ENCODE assay signal across 9 cellular contexts in genomic region chr3:185460719-185461350, GRCh38. TPM values are rescaled to one million over a fixed set of nuclear protein-coding genes. Genes with fewer than 3 reads are reported as not detected.
A peak's percentile ranks its signal among the peaks of the same experiment; 100 is the strongest.
DNase-seq lines count a peak whose midpoint lies in the region; ATAC-seq and TF ChIP-seq lines count a peak whose summit lies in the region.
"Had no signal": no experiment of that assay in that cellular context is flagged by ENCODE, and none has a peak within 500 bp of the region (broad histone marks: within the 10 kb centered on the region; RNA-seq: fewer than 3 reads in every experiment).

No MANE protein-coding gene starts in this region.

- no peak for ATAC-seq in HG03520 (IDR thresholded peaks at IDR 0.05; ENCODE audit: unreplicated experiment)

- DNase-seq in AML-193 (lab: John Stamatoyannopoulos, UW) = peak; percentile 19 to 38
- no peak for DNase-seq in HFF-Myc (ENCODE audit: extremely low read depth, low read depth)
- DNase-seq in WERI-Rb-1 = no peak
- peak; percentile 18 for DNase-seq in kidney tubule cell (ENCODE audit: low spot score)
- DNase-seq in NCI-H2029 treated with DMSO at 0.1 percent for 48 hours (lab: John Stamatoyannopoulos, UW) = no peak
- no peak for DNase-seq in SJCRH30
- no peak for DNase-seq in activated CD4-positive, alpha-beta T cell treated with anti-CD3 and anti-CD28 coated beads for 1 hour
- DNase-seq: stimulated activated naive CD4-positive, alpha-beta T cell treated with Interleukin-2 at 50 U/mL for 16 hours had no signal

- H3K27ac ChIP-seq in WERI-Rb-1 (no peak overlapping the region), SJCRH30 (no peak overlapping the region)

- TF ChIP-seq CTCF in HFF-Myc (IDR thresholded peaks at IDR 0.05; ENCODE audit: low read depth, low read length, missing control alignments) (peak; percentile 22), WERI-Rb-1 (IDR thresholded peaks at IDR 0.05; ENCODE audit: low read depth, low read length) (0 out of 2 replicates have a peak, but pooled peaks have one; percentile 6)

- H3K4me3 ChIP-seq in HFF-Myc (replicated peaks; ENCODE audit: low read depth, low read length) = no peak overlapping the region
- no peak overlapping the region for H3K4me3 ChIP-seq in WERI-Rb-1 (ENCODE audit: low read depth, low read length)
- no peak overlapping the region for H3K4me3 ChIP-seq in SJCRH30

- peaks cover 10% of the 10 kb centered on the region for H3K36me3 ChIP-seq in WERI-Rb-1
- no peaks in the 10 kb centered on the region for H3K36me3 ChIP-seq in SJCRH30

- H3K27me3 ChIP-seq in WERI-Rb-1 (ENCODE audit: insufficient read depth, low read depth, severe bottlenecking) (no peaks in the 10 kb centered on the region), SJCRH30 (no peaks in the 10 kb centered on the region)

- H3K9me3 ChIP-seq in WERI-Rb-1 (ENCODE audit: severe bottlenecking) (no peaks in the 10 kb centered on the region), SJCRH30 (replicated peaks) (no peaks in the 10 kb centered on the region)

- H3K4me1 ChIP-seq in SJCRH30 = no peaks in the 10 kb centered on the region

RNA-seq across cellular contexts. Expression of gene TMEM41A, which starts 38.0 kb away (rescaled TPM):
- 17.6 and 17.9 TPM in 2 replicates for total RNA-seq in SJCRH30 (2014; rRNA removed; shearing (Covaris generic))

Comparison
In these comparisons a context has a peak if more than half of its experiments do, and no peak if none do; other contexts are left out.
1. DNase-seq: peak in AML-193 (2 of 2) and kidney tubule cell (single experiment); none in HFF-Myc (single experiment), WERI-Rb-1 (single experiment), NCI-H2029 treated with DMSO at 0.1 percent for 48 hours (single experiment), SJCRH30 (0 of 2) and activated CD4-positive, alpha-beta T cell treated with anti-CD3 and anti-CD28 coated beads for 1 hour (single experiment).